ENCODE assay signal across 21 cellular contexts in the genomic region with DNA sequence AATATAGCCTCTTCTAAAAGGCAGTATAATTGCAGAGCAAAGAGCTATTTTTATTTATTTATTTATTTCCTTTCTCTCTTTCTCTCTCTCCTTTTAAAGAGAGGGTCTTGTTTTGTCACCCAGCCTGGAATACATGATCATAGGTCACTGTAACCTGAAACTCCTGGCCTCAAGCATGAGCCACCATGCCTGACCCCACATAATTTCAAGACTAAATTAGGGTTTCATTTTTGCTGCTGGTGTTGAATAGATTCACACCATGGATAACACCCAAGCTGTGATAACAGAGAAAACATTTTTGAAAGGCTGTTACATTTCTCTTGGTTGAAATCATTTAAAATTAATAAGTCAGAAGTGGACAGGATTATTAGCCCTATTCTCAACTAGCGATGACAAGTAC.
DNase-seq lines count a peak whose midpoint lies in the region; ATAC-seq and TF ChIP-seq lines count a peak whose summit lies in the region.
"Had no signal": no experiment of that assay in that cellular context is flagged by ENCODE, and none has a peak within 500 bp of the region (broad histone marks: within the 10 kb centered on the region; RNA-seq: fewer than 3 reads in every experiment).

No MANE protein-coding gene starts in this region.

- no peak overlapping the region for H2BK12ac ChIP-seq in mesenchymal stem cell (ENCODE audit: low read length in 2 of 2)

- no peak overlapping the region for H3K4me3 Mint-ChIP-seq in stimulated activated naive CD8-positive, alpha-beta T cell treated with anti-CD3 and anti-CD28 coated beads, Interleukin-15, amount 100 ng/mL, for 72 hours
- H3K4me3 Mint-ChIP-seq: activated naive CD8-positive, alpha-beta T cell treated with anti-CD3 and anti-CD28 coated beads for 36 hours; effector memory CD8-positive, alpha-beta T cell; T-helper 2 cell treated with Interferon-gamma antibody and Interleukin-4, amounts not matched to agents 5 μg/mL and 100 μg/mL, for 36 hours had no signal

- H3K4me1 ChIP-seq in parathyroid adenoma: peaks cover 21% of the 10 kb centered on the region
- H3K4me1 ChIP-seq in mesenchymal stem cell (ENCODE audit: control insufficient read depth, insufficient read depth, low read depth, low read length): no peaks in the 10 kb centered on the region
- H3K4me1 ChIP-seq: BLaER1 treated with 17β-estradiol and CSF1 and Interleukin-3, amounts not matched to agents 10 nM and 100 nM; left lung; prostate gland; spleen had no signal

- TF ChIP-seq POLR2A in erythroblast (IDR thresholded peaks at IDR 0.05; ENCODE audit: low read length): no peak

- no peak overlapping the region for H3K18ac ChIP-seq in mesenchymal stem cell (ENCODE audit: low read depth in 1 of 2, low read length in 2 of 2)

- H3K36me3 ChIP-seq in parathyroid adenoma (ENCODE audit: control insufficient read depth, insufficient read depth, low read length) (no peaks in the 10 kb centered on the region), mesenchymal stem cell (ENCODE audit: control insufficient read depth in 1 of 2, insufficient read depth in 2 of 2, low read depth in 1 of 2, low read length in 2 of 2) (no peaks in the 10 kb centered on the region)
- H3K36me3 ChIP-seq: BLaER1 treated with 17β-estradiol and CSF1 and Interleukin-3, amounts not matched to agents 10 nM and 100 nM; left lung; prostate gland; spleen had no signal

- TF ChIP-seq CTCF in parathyroid adenoma (IDR thresholded peaks at IDR 0.05): no peak

- H3K9ac ChIP-seq in parathyroid adenoma (no peak overlapping the region), mesenchymal stem cell (ENCODE audit: low read length) (no peak overlapping the region)
- H3K9ac ChIP-seq: BLaER1 treated with 17β-estradiol and CSF1 and Interleukin-3, amounts not matched to agents 10 nM and 100 nM had no signal

- no peak overlapping the region for H2BK15ac ChIP-seq in mesenchymal stem cell (ENCODE audit: low read depth, poor library complexity, severe bottlenecking)

- DNase-seq in stimulated activated naive CD8-positive, alpha-beta T cell treated with anti-CD3 and anti-CD28 coated beads, Interleukin-15, amount 100 ng/mL, for 72 hours: no peak
- DNase-seq in mesenchymal stem cell (no peak), erythroblast (lab: John Stamatoyannopoulos, UW) (no peak), NCI-H446 (lab: John Stamatoyannopoulos, UW) (no peak)
- DNase-seq: activated naive CD8-positive, alpha-beta T cell treated with anti-CD3 and anti-CD28 coated beads for 36 hours; activated T-cell treated with anti-CD3 and anti-CD28 coated beads for 4 hours; DMS153; effector memory CD8-positive, alpha-beta T cell; hypothalamus; left lung; NCI-H1105 treated with DMSO at 0.1 percent for 48 hours; NK-92 treated with Interleukin-12 subunit alpha and Interleukin-12 subunit beta, amount 100 ng/mL, for 24 hours; spleen had no signal

- no peak overlapping the region for H3K4me2 ChIP-seq in parathyroid adenoma (ENCODE audit: low read length)
- no peak overlapping the region for H3K4me2 ChIP-seq in mesenchymal stem cell (ENCODE audit: low read length, poor library complexity, severe bottlenecking)
- H3K4me2 ChIP-seq: BLaER1 treated with 17β-estradiol and CSF1 and Interleukin-3, amounts not matched to agents 10 nM and 100 nM had no signal

- H4K8ac ChIP-seq in mesenchymal stem cell (ENCODE audit: low read length): no peak overlapping the region

- H3K27ac Mint-ChIP-seq in stimulated activated naive CD8-positive, alpha-beta T cell treated with anti-CD3 and anti-CD28 coated beads, Interleukin-15, amount 100 ng/mL, for 72 hours: no peak overlapping the region
- H3K27ac Mint-ChIP-seq: activated naive CD8-positive, alpha-beta T cell treated with anti-CD3 and anti-CD28 coated beads for 36 hours; effector memory CD8-positive, alpha-beta T cell; T-helper 2 cell treated with Interferon-gamma antibody and Interleukin-4, amounts not matched to agents 5 μg/mL and 100 μg/mL, for 36 hours had no signal

- WGBS in mesenchymal stem cell: no CpG with 5 or more reads among the region's 1 CpG

- peak; percentile 92 for ATAC-seq in GM18909 (IDR thresholded peaks at IDR 0.05; ENCODE audit: poor library complexity, unreplicated experiment)
- ATAC-seq in GM21576 (IDR thresholded peaks at IDR 0.05; ENCODE audit: unreplicated experiment): peak; percentile 94
- peak; percentile 92 for ATAC-seq in HG03135 (IDR thresholded peaks at IDR 0.05; ENCODE audit: unreplicated experiment)
- ATAC-seq in stimulated activated naive CD8-positive, alpha-beta T cell treated with anti-CD3 and anti-CD28 coated beads, Interleukin-15, amount 100 ng/mL, for 72 hours: no peak
- ATAC-seq: effector memory CD8-positive, alpha-beta T cell; K562; left lung had no signal

- no peak overlapping the region for H3K23ac ChIP-seq in mesenchymal stem cell (ENCODE audit: low read length in 2 of 2)

- H3K9me3 ChIP-seq in parathyroid adenoma (ENCODE audit: control insufficient read depth, low read length) (no peaks in the 10 kb centered on the region), mesenchymal stem cell (ENCODE audit: control insufficient read depth, low read length) (no peaks in the 10 kb centered on the region)
- H3K9me3 ChIP-seq: BLaER1 treated with 17β-estradiol and CSF1 and Interleukin-3, amounts not matched to agents 10 nM and 100 nM; prostate gland; spleen had no signal

- H3K27me3 Mint-ChIP-seq in stimulated activated naive CD8-positive, alpha-beta T cell treated with anti-CD3 and anti-CD28 coated beads, Interleukin-15, amount 100 ng/mL, for 72 hours: no peaks in the 10 kb centered on the region

- H3K79me1 ChIP-seq in mesenchymal stem cell (replicated peaks; ENCODE audit: low read length, poor library complexity, severe bottlenecking): no peaks in the 10 kb centered on the region

- H2AFZ ChIP-seq in parathyroid adenoma (peak overlapping the region; percentile 33), mesenchymal stem cell (ENCODE audit: low read depth, low read length) (no peak overlapping the region)

- H3K9me3 Mint-ChIP-seq in stimulated activated naive CD8-positive, alpha-beta T cell treated with anti-CD3 and anti-CD28 coated beads, Interleukin-15, amount 100 ng/mL, for 72 hours: no peaks in the 10 kb centered on the region
- H3K9me3 Mint-ChIP-seq: effector memory CD8-positive, alpha-beta T cell; T-helper 2 cell treated with Interferon-gamma antibody and Interleukin-4, amounts not matched to agents 5 μg/mL and 100 μg/mL, for 36 hours had no signal

- H3K79me2 ChIP-seq in parathyroid adenoma: no peaks in the 10 kb centered on the region

- H3K27me3 ChIP-seq in parathyroid adenoma (ENCODE audit: control insufficient read depth, insufficient read depth, low read length) (no peaks in the 10 kb centered on the region), mesenchymal stem cell (ENCODE audit: control insufficient read depth in 1 of 2, insufficient read depth in 1 of 2, low read length in 2 of 2) (no peaks in the 10 kb centered on the region)
- H3K27me3 ChIP-seq: BLaER1 treated with 17β-estradiol and CSF1 and Interleukin-3, amounts not matched to agents 10 nM and 100 nM; left lung; spleen had no signal

- no peak overlapping the region for H3K4ac ChIP-seq in mesenchymal stem cell (ENCODE audit: low read depth in 1 of 2, low read length in 2 of 2)

- H2BK120ac ChIP-seq in mesenchymal stem cell (ENCODE audit: low read depth, low read length): no peak overlapping the region

- H2BK5ac ChIP-seq in mesenchymal stem cell (ENCODE audit: low read depth, low read length, poor library complexity, severe bottlenecking): no peak overlapping the region

- no peak overlapping the region for H4K91ac ChIP-seq in mesenchymal stem cell (ENCODE audit: low read length)

- no peaks in the 10 kb centered on the region for H3K4me1 Mint-ChIP-seq in stimulated activated naive CD8-positive, alpha-beta T cell treated with anti-CD3 and anti-CD28 coated beads, Interleukin-15, amount 100 ng/mL, for 72 hours
- H3K4me1 Mint-ChIP-seq: activated naive CD8-positive, alpha-beta T cell treated with anti-CD3 and anti-CD28 coated beads for 36 hours had no signal

- H3K27ac ChIP-seq in parathyroid adenoma (no peak overlapping the region), mesenchymal stem cell (ENCODE audit: low read length, poor library complexity, severe bottlenecking) (no peak overlapping the region)
- H3K27ac ChIP-seq: BLaER1 treated with 17β-estradiol and CSF1 and Interleukin-3, amounts not matched to agents 10 nM and 100 nM; left lung; prostate gland; spleen had no signal

- no peak overlapping the region for H3K14ac ChIP-seq in mesenchymal stem cell (ENCODE audit: low read length in 2 of 2)

- H3K4me3 ChIP-seq in parathyroid adenoma (ENCODE audit: low read depth, low read length): no peak overlapping the region
- H3K4me3 ChIP-seq in mesenchymal stem cell (ENCODE audit: insufficient read depth in 1 of 2, low read depth in 1 of 2, low read length in 2 of 2): no peak overlapping the region
- H3K4me3 ChIP-seq: BLaER1 treated with 17β-estradiol and CSF1 and Interleukin-3, amounts not matched to agents 10 nM and 100 nM; K562; left lung; prostate gland; spleen had no signal

- H2AK5ac ChIP-seq in mesenchymal stem cell (ENCODE audit: low read length, severe bottlenecking): no peak overlapping the region
